Comparison of ENCODE assay signal across 8 cellular contexts in genomic region chr5:34915139-34915855, GRCh38. TPM values are rescaled to one million over a fixed set of nuclear protein-coding genes. Genes with fewer than 3 reads are reported as not detected.
DNase-seq lines count a peak whose midpoint lies in the region; ATAC-seq and TF ChIP-seq lines count a peak whose summit lies in the region.

Gene BRIX1 (plus strand): TSS chr5:34915711. CDS start chr5:34915739, 28 bp downstream.
Gene RAD1 (minus strand): TSS chr5:34915504. CDS start chr5:34914892, 612 bp downstream.

- peak within 1 kb of the TSS; percentile 81 for H2AFZ ChIP-seq in neuron (ENCODE audit: low read depth, low read length)

- peaks cover 30% of the 10 kb centered on the region for H3K4me1 ChIP-seq in SJSA1 (replicated peaks)
- peaks cover 7% of the 10 kb centered on the region for H3K4me1 ChIP-seq in foreskin keratinocyte
- peaks cover 22% of the 10 kb centered on the region for H3K4me1 ChIP-seq in neuron (ENCODE audit: insufficient read depth, low read length)

- H3K4me3 ChIP-seq in HFF-Myc (replicated peaks; ENCODE audit: low read depth, low read length) (peak within 1 kb of the TSS; percentile 96), SJSA1 (peak within 1 kb of the TSS; percentile 73), neuron (ENCODE audit: low read length) (peak within 1 kb of the TSS; percentile 88)

- H3K36me3 ChIP-seq in SJSA1 (peaks cover 73% of the 10 kb centered on the region), neuron (ENCODE audit: insufficient read depth, low read length) (peaks cover 38% of the 10 kb centered on the region)

- peak within 1 kb of the TSS; percentile 62 for H3K27ac ChIP-seq in SJSA1
- peak within 1 kb of the TSS; percentile 59 for H3K27ac ChIP-seq in foreskin keratinocyte

- peak; percentile 4 for TF ChIP-seq CTCF in HFF-Myc (IDR thresholded peaks at IDR 0.05; ENCODE audit: low read depth, low read length, missing control alignments)
- peak; percentile 49 for TF ChIP-seq CTCF in foreskin keratinocyte (conservative IDR thresholded peaks at IDR 0.05)

- DNase-seq in GM04503 (ENCODE audit: low read depth): peak; percentile 88
- peak; percentile 87 for DNase-seq in HFF-Myc (ENCODE audit: extremely low read depth, low read depth)
- peak; percentile 94 for DNase-seq in MV-4-11 (lab: John Stamatoyannopoulos, UW)
- peak; percentile 96 to 97 for DNase-seq in SJSA1 (ENCODE audit: low read depth in 1 of 2, low spot score in 2 of 2)
- peak; percentile 87 for DNase-seq in activated gamma-delta T cell treated with anti-CD3 and anti-CD28 coated beads, Interleukin-2, amount 50 U/mL, for 16 hours (ENCODE audit: low read depth)
- DNase-seq in foreskin keratinocyte: peak; percentile 92 to 95
- DNase-seq in stromal cell of bone marrow (ENCODE audit: low read depth): peak; percentile 96

- H3K27me3 ChIP-seq in SJSA1 (replicated peaks) (no peaks in the 10 kb centered on the region), foreskin keratinocyte (no peaks in the 10 kb centered on the region), neuron (ENCODE audit: insufficient read depth, low read length) (no peaks in the 10 kb centered on the region)

- no peaks in the 10 kb centered on the region for H3K9me3 ChIP-seq in SJSA1 (replicated peaks)
- no peaks in the 10 kb centered on the region for H3K9me3 ChIP-seq in neuron (ENCODE audit: low read length)

- ATAC-seq in foreskin keratinocyte: peak; percentile 99

RNA-seq across cellular contexts. Expression of gene BRIX1, which starts in this region (rescaled TPM):
- 81.5 and 111 TPM in 2 replicates for total RNA-seq in SJSA1 (2014; rRNA removed; shearing (Covaris generic))
- 47.1 and 57.6 TPM in 2 replicates for total RNA-seq in foreskin keratinocyte
- polyA plus RNA-seq in foreskin keratinocyte: 39.2 and 56.3 TPM in 2 replicates

RNA-seq across cellular contexts. Expression of gene RAD1, which starts in this region (rescaled TPM):
- total RNA-seq in SJSA1 (2014; rRNA removed; shearing (Covaris generic)): 57.6 and 58.6 TPM in 2 replicates
- total RNA-seq in foreskin keratinocyte: 26.1 and 29.1 TPM in 2 replicates
- 17.8 and 21.8 TPM in 2 replicates for polyA plus RNA-seq in foreskin keratinocyte

Comparison
In these comparisons a context has a peak if more than half of its experiments do, and no peak if none do; other contexts are left out.
1. Peak in every context shown above with its lines: DNase-seq, ATAC-seq, H3K4me3 ChIP-seq and H3K27ac ChIP-seq.